Comparison of ENCODE assay signal across 9 cellular contexts in the genomic region with DNA sequence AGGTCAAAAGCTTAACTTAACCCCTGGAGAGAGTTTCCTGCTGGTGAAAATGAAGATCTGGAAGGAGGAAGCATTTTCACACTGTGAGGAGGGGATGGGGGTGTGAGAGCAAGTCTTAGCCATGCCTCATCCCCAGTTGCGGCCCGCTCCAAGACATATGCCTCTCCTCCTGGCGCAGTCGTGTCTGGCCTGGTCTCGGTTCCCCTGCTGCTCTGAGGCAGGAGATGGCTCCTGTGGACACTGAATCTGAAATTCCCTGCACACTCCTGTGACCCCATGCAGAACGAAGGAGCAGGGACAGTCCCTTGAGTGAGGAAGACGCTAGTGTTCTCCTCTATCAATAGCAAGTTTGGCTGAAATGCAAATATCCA. TPM values are rescaled to one million over a fixed set of nuclear protein-coding genes. Genes with fewer than 3 reads are reported as not detected.
A peak's percentile ranks its signal among the peaks of the same experiment; 100 is the strongest.
DNase-seq lines count a peak whose midpoint lies in the region; ATAC-seq, FAIRE-seq and TF ChIP-seq lines count a peak whose summit lies in the region.
"Had no signal": no experiment of that assay in that cellular context is flagged by ENCODE, and none has a peak within 500 bp of the region (broad histone marks: within the 10 kb centered on the region; RNA-seq: fewer than 3 reads in every experiment).

No MANE protein-coding gene starts in this region.

- peaks cover 4% of the 10 kb centered on the region for H3K27me3 Mint-ChIP-seq in activated CD8-positive, alpha-beta memory T cell treated with anti-CD3 and anti-CD28 coated beads, Interleukin-2, amount 10 ng/mL, durations not matched to agents 7 days and 5 days
- H3K27me3 Mint-ChIP-seq in astrocyte (ENCODE audit: low read depth, unreplicated experiment), result no peaks in the 10 kb centered on the region

- peaks cover 7% of the 10 kb centered on the region for H3K4me1 ChIP-seq in astrocyte (ENCODE audit: insufficient read depth, low read length)
- peaks cover 5 to 17% of the 10 kb centered on the region in 2 donors for H3K4me1 ChIP-seq in left lung
- peaks cover 3 to 5% of the 10 kb centered on the region in 2 donors for H3K4me1 ChIP-seq in thyroid gland

- peak overlapping the region; percentile 83 for H3K4me3 ChIP-seq in astrocyte (ENCODE audit: insufficient read depth, low read depth, low read length)
- peak overlapping the region; percentile 74 to 77 for H3K4me3 ChIP-seq in left lung
- no peak overlapping the region for H3K4me3 ChIP-seq in thyroid gland (replicated peaks in 1 of 3)

- H3K9me3 ChIP-seq in astrocyte (ENCODE audit: insufficient read depth, low read depth, low read length) (peaks cover 3% of the 10 kb centered on the region), left lung (no peaks in the 10 kb centered on the region), thyroid gland (no peaks in the 10 kb centered on the region)

- DNase-seq in activated CD8-positive, alpha-beta memory T cell treated with anti-CD3 and anti-CD28 coated beads, Interleukin-2, amount 10 ng/mL, durations not matched to agents 7 days and 5 days, result no peak
- no peak for DNase-seq in activated CD8-positive, alpha-beta memory T cell treated with anti-CD3 and anti-CD28 coated beads, Interleukin-2, amount 50 U/mL, for 48 hours
- no peak for DNase-seq in astrocyte (ENCODE audit: low read depth)
- DNase-seq in left lung, result no peak
- DNase-seq in thyroid gland, result no peak
- no peak for DNase-seq in activated CD4-positive, CD25-positive, alpha-beta regulatory T cell treated with anti-CD3 and anti-CD28 coated beads, Interleukin-2, amount 50 U/mL, for 72 hours
- DNase-seq: DMS153 had no signal

- TF ChIP-seq CTCF in astrocyte (IDR thresholded peaks at IDR 0.05; ENCODE audit: insufficient read depth, low read depth, low read length) (no peak), left lung (IDR thresholded peaks at IDR 0.05) (no peak), thyroid gland (IDR thresholded peaks at IDR 0.05) (no peak)

- peak overlapping the region; percentile 92 for H2AFZ ChIP-seq in astrocyte (ENCODE audit: low read depth, low read length)

- CTCF ChIA-PET in activated CD8-positive, alpha-beta memory T cell treated with anti-CD3 and anti-CD28 coated beads, Interleukin-2, amount 10 ng/mL, durations not matched to agents 7 days and 5 days (lab: Charles Lee), result interaction anchor here (6.0 kb wide), 1 partner anchor 36 kb away, joined by 27 read pairs; no protein-coding TSS in a partner anchor

- FAIRE-seq in astrocyte (lab: Jason Lieb, UNC), result no peak

- no peak overlapping the region for H3K27ac ChIP-seq in astrocyte (ENCODE audit: low read depth, low read length)
- peak overlapping the region in 1 of 2 donors; percentile 86 for H3K27ac ChIP-seq in left lung
- peak overlapping the region in 2 of 3 donors; percentile 73 to 87 for H3K27ac ChIP-seq in thyroid gland

- intact Hi-C loops in left lung (cut with DNase I) (no loop called here), thyroid gland (cut with DNase I) (loop anchor here (10.0 kb wide), 1 partner anchor 258 kb away; a partner anchor contains a TSS)

- H3K27ac Mint-ChIP-seq in activated CD8-positive, alpha-beta memory T cell treated with anti-CD3 and anti-CD28 coated beads, Interleukin-2, amount 10 ng/mL, durations not matched to agents 7 days and 5 days, result no peak overlapping the region
- H3K27ac Mint-ChIP-seq in astrocyte (ENCODE audit: unreplicated experiment), result no peak overlapping the region

- ATAC-seq in activated CD8-positive, alpha-beta memory T cell treated with anti-CD3 and anti-CD28 coated beads, Interleukin-2, amount 10 ng/mL, durations not matched to agents 7 days and 5 days, result no peak
- ATAC-seq in left lung (peak; percentile 12), HG02938 (IDR thresholded peaks at IDR 0.05; ENCODE audit: unreplicated experiment) (no peak), GM19324 (IDR thresholded peaks at IDR 0.05; ENCODE audit: low FRiP score, unreplicated experiment) (no peak)

- H3K9ac ChIP-seq in astrocyte (ENCODE audit: low read length), result no peak overlapping the region

- H3K36me3 Mint-ChIP-seq in activated CD8-positive, alpha-beta memory T cell treated with anti-CD3 and anti-CD28 coated beads, Interleukin-2, amount 10 ng/mL, durations not matched to agents 7 days and 5 days, result peaks cover 4% of the 10 kb centered on the region
- H3K36me3 Mint-ChIP-seq in astrocyte (ENCODE audit: low read depth, unreplicated experiment), result no peaks in the 10 kb centered on the region

- H3K4me3 Mint-ChIP-seq in activated CD8-positive, alpha-beta memory T cell treated with anti-CD3 and anti-CD28 coated beads, Interleukin-2, amount 10 ng/mL, durations not matched to agents 7 days and 5 days, result peak overlapping the region; percentile 77
- H3K4me3 Mint-ChIP-seq in astrocyte (ENCODE audit: unreplicated experiment), result no peak overlapping the region

- H3K9me3 Mint-ChIP-seq in activated CD8-positive, alpha-beta memory T cell treated with anti-CD3 and anti-CD28 coated beads, Interleukin-2, amount 10 ng/mL, durations not matched to agents 7 days and 5 days (ENCODE audit: low read depth), result peaks cover 3% of the 10 kb centered on the region
- peaks cover 19% of the 10 kb centered on the region for H3K9me3 Mint-ChIP-seq in astrocyte (ENCODE audit: unreplicated experiment)

- H3K36me3 ChIP-seq in astrocyte (ENCODE audit: insufficient read depth, low read length) (no peaks in the 10 kb centered on the region), left lung (no peaks in the 10 kb centered on the region), thyroid gland (no peaks in the 10 kb centered on the region)

- TF ChIP-seq POLR2A in thyroid gland (IDR thresholded peaks at IDR 0.05), result no peak

- no peaks in the 10 kb centered on the region for H3K27me3 ChIP-seq in astrocyte (ENCODE audit: insufficient read depth, low read length)
- H3K27me3 ChIP-seq in left lung, result no peaks in the 10 kb centered on the region
- H3K27me3 ChIP-seq in thyroid gland, result no peaks in the 10 kb centered on the region

- peaks cover 17% of the 10 kb centered on the region for H3K4me1 Mint-ChIP-seq in activated CD8-positive, alpha-beta memory T cell treated with anti-CD3 and anti-CD28 coated beads, Interleukin-2, amount 10 ng/mL, durations not matched to agents 7 days and 5 days
- H3K4me1 Mint-ChIP-seq in astrocyte (ENCODE audit: low read depth, unreplicated experiment), result no peaks in the 10 kb centered on the region

- WGBS in thyroid gland, 2 donors, result 27 to 29% methylated on average over 7 of the region's 7 CpGs

- H3K4me2 ChIP-seq in astrocyte (ENCODE audit: low read length), result peak overlapping the region; percentile 93

- no peaks in the 10 kb centered on the region for H4K20me1 ChIP-seq in astrocyte (ENCODE audit: insufficient read depth, low read length)

- no peaks in the 10 kb centered on the region for H3K79me2 ChIP-seq in astrocyte (ENCODE audit: insufficient read depth, low read length)

RNA-seq across cellular contexts. Expression of a gene that starts 0.3 kb away (rescaled TPM):
- 1 to 10 TPM; 1.2 to 2.0 TPM for total RNA-seq in activated CD8-positive, alpha-beta memory T cell treated with anti-CD3 and anti-CD28 coated beads, Interleukin-2, amount 10 ng/mL, durations not matched to agents 7 days and 5 days
- total RNA-seq in astrocyte (not detected in 2 replicates), left lung (10 to 100 TPM; 11.2 to 14.6 TPM), thyroid gland (10 to 100 TPM; 14.1 to 20.0 (median 16.7) TPM)

RNA-seq across cellular contexts. Expression of a gene that starts 37.7 kb away (rescaled TPM):
- total RNA-seq in activated CD8-positive, alpha-beta memory T cell treated with anti-CD3 and anti-CD28 coated beads, Interleukin-2, amount 10 ng/mL, durations not matched to agents 7 days and 5 days, result 10 to 100 TPM; 16.9 to 24.1 TPM
- not detected in 2 replicates for total RNA-seq in astrocyte
- 10 to 100 TPM in 1 of 2 donors, 1 to 10 TPM in 1; 9.9 to 14.6 TPM for total RNA-seq in left lung
- 10 to 100 TPM; 10.9 to 23.1 (median 16.0) TPM for total RNA-seq in thyroid gland

RNA-seq across cellular contexts. Expression of a gene that starts 38.7 kb away (rescaled TPM):
- total RNA-seq in activated CD8-positive, alpha-beta memory T cell treated with anti-CD3 and anti-CD28 coated beads, Interleukin-2, amount 10 ng/mL, durations not matched to agents 7 days and 5 days, result 1 to 10 TPM; 6.0 to 6.2 TPM
- total RNA-seq in astrocyte (not detected in 2 replicates), left lung (10 to 100 TPM in 1 of 2 donors, 1 to 10 TPM in 1; 7.6 to 10.7 TPM), thyroid gland (10 to 100 TPM; 13.8 to 22.9 (median 18.6) TPM)

Comparison
In these comparisons a context has a peak if more than half of its experiments do, and no peak if none do; other contexts are left out.
1. H3K4me3 ChIP-seq: peak in astrocyte (single experiment) and left lung (2 of 2); none in thyroid gland (0 of 3).
2. RNA of a gene that starts 0.3 kb away (total RNA-seq): 14.1 to 20.0 TPM in thyroid gland and 11.2 to 14.6 TPM in left lung; 1.2 to 2.0 TPM in activated CD8-positive, alpha-beta memory T cell treated with anti-CD3 and anti-CD28 coated beads, Interleukin-2, amount 10 ng/mL, durations not matched to agents 7 days and 5 days and not detected in astrocyte; every median in the first group is over 4 times any median in the second.
3. RNA of a gene that starts 37.7 kb away (total RNA-seq): 16.9 to 24.1 TPM in activated CD8-positive, alpha-beta memory T cell treated with anti-CD3 and anti-CD28 coated beads, Interleukin-2, amount 10 ng/mL, durations not matched to agents 7 days and 5 days, 10.9 to 23.1 TPM in thyroid gland and 9.9 to 14.6 TPM in left lung; not detected in astrocyte; every median in the first group is over 10 times any median in the second.